In genomic region chr12:121530600-121531355, GRCh38 we compare ENCODE assay signal across 8 cellular contexts. TPM values are rescaled to one million over a fixed set of nuclear protein-coding genes. Genes with fewer than 3 reads are reported as not detected.
DNase-seq lines count a peak whose midpoint lies in the region; ATAC-seq and TF ChIP-seq lines count a peak whose summit lies in the region.

No MANE protein-coding gene starts in this region.

- H3K27ac ChIP-seq in mammary epithelial cell (ENCODE audit: insufficient read depth, low read depth, low read length) (no peak overlapping the region), RWPE1 (peak overlapping the region; percentile 44), right atrium auricular region (peak overlapping the region; percentile 23 to 45)

- CTCF ChIA-PET in MCF 10A (lab: Yijun Ruan, JAX) (no interaction called here), mammary epithelial cell (lab: Charles Lee; ENCODE audit: low non-redundant PET) (no interaction called here), RWPE1 (lab: Yijun Ruan, JAX) (interaction anchor here (1.0 kb wide), 1 partner anchor 37 kb away, joined by 3 read pairs; no protein-coding TSS in a partner anchor)
- CTCF ChIA-PET in activated naive CD4-positive, alpha-beta T cell treated with anti-CD3 and anti-CD28 coated beads for 36 hours (lab: Charles Lee) = interaction anchor here (0.5 to 1.2 kb wide), 2 partner anchors 34 to 93 kb away, joined by 4 to 5 read pairs; no protein-coding TSS in a partner anchor

- H3K36me3 Mint-ChIP-seq in MCF 10A (ENCODE audit: insufficient read depth, unreplicated experiment) = no peaks in the 10 kb centered on the region
- peaks cover 3% of the 10 kb centered on the region for H3K36me3 Mint-ChIP-seq in activated naive CD4-positive, alpha-beta T cell treated with anti-CD3 and anti-CD28 coated beads for 36 hours (ENCODE audit: low read depth)

- no peaks in the 10 kb centered on the region for H3K27me3 ChIP-seq in mammary epithelial cell (ENCODE audit: insufficient read depth, low read length)
- H3K27me3 ChIP-seq in right atrium auricular region = no peaks in the 10 kb centered on the region

- no peaks in the 10 kb centered on the region for H3K27me3 Mint-ChIP-seq in MCF 10A (ENCODE audit: insufficient read depth, unreplicated experiment)
- no peaks in the 10 kb centered on the region for H3K27me3 Mint-ChIP-seq in activated naive CD4-positive, alpha-beta T cell treated with anti-CD3 and anti-CD28 coated beads for 36 hours (ENCODE audit: low read depth)

- H3K36me3 ChIP-seq in mammary epithelial cell (ENCODE audit: insufficient read depth, low read length) (no peaks in the 10 kb centered on the region), right atrium auricular region (no peaks in the 10 kb centered on the region)

- DNase-seq in MCF 10A (ENCODE audit: unreplicated experiment) (peak; percentile 32), mammary epithelial cell (no peak), RWPE1 (ENCODE audit: low spot score) (no peak), right atrium auricular region (ENCODE audit: low spot score) (peak; percentile 90), NCI-H345 (lab: John Stamatoyannopoulos, UW) (no peak)
- peak; percentile 79 for DNase-seq in activated naive CD4-positive, alpha-beta T cell treated with anti-CD3 and anti-CD28 coated beads for 36 hours
- DNase-seq in stimulated activated CD4-positive, alpha-beta T cell treated with anti-CD3 and anti-CD28 coated beads, Interleukin-2, amount 100 ng/mL, for 24 hours = peak; percentile 68 to 69

- no peaks in the 10 kb centered on the region for H3K79me2 ChIP-seq in mammary epithelial cell (ENCODE audit: insufficient read depth, low read length)

- no TSS peak for BruUV-seq in MCF 10A (replicated peaks; lab: Mats Ljungman, UMichigan)
- BruUV-seq in mammary epithelial cell (replicated peaks; lab: Mats Ljungman, UMichigan) = no TSS peak

- intact Hi-C loops in MCF 10A (cut with micrococcal nuclease) (no loop called here), mammary epithelial cell (cut with micrococcal nuclease) (no loop called here)
- intact Hi-C loops in activated naive CD4-positive, alpha-beta T cell treated with anti-CD3 and anti-CD28 coated beads for 36 hours (cut with micrococcal nuclease) = no loop called here

- H2AFZ ChIP-seq in mammary epithelial cell (ENCODE audit: low read depth, low read length) = no peak overlapping the region

- peaks cover 6% of the 10 kb centered on the region for H3K4me1 Mint-ChIP-seq in MCF 10A (ENCODE audit: insufficient read depth, unreplicated experiment)
- H3K4me1 Mint-ChIP-seq in activated naive CD4-positive, alpha-beta T cell treated with anti-CD3 and anti-CD28 coated beads for 36 hours (ENCODE audit: low read depth) = peaks cover 50% of the 10 kb centered on the region

- no peaks in the 10 kb centered on the region for H4K20me1 ChIP-seq in mammary epithelial cell (ENCODE audit: insufficient read depth, low read length)

- H3K9me3 ChIP-seq in mammary epithelial cell (replicated peaks; ENCODE audit: insufficient read depth, low read length) (no peaks in the 10 kb centered on the region), right atrium auricular region (no peaks in the 10 kb centered on the region)

- no peak overlapping the region for H3K4me2 ChIP-seq in mammary epithelial cell (ENCODE audit: insufficient read depth, low read depth, low read length)

- H3K4me3 ChIP-seq in mammary epithelial cell (replicated peaks in 1 of 3; ENCODE audit: insufficient read depth in 1 of 3, low read depth in 2 of 3, low read length in 3 of 3) (no peak overlapping the region), right atrium auricular region (no peak overlapping the region)

- in situ Hi-C loops in mammary epithelial cell (cut with MboI; ENCODE audit: low sequenced_read_pairs in 2 of 2) = no loop called here

- H3K4me1 ChIP-seq in mammary epithelial cell (ENCODE audit: insufficient read depth, low read length) = no peaks in the 10 kb centered on the region
- peaks cover 0 to 31% of the 10 kb centered on the region in 2 donors for H3K4me1 ChIP-seq in right atrium auricular region

- no peak overlapping the region for H3K9ac ChIP-seq in mammary epithelial cell (ENCODE audit: insufficient read depth, low read length)

- POLR2A ChIA-PET in MCF 10A (lab: Yijun Ruan, JAX) = no interaction called here
- POLR2A ChIA-PET in RWPE1 (lab: Yijun Ruan, JAX; ENCODE audit: low non-redundant PET) = no interaction called here

- H3K4me3 Mint-ChIP-seq in MCF 10A (ENCODE audit: unreplicated experiment) = no peak overlapping the region
- no peak overlapping the region for H3K4me3 Mint-ChIP-seq in activated naive CD4-positive, alpha-beta T cell treated with anti-CD3 and anti-CD28 coated beads for 36 hours

- dilution Hi-C loops in mammary epithelial cell (cut with HindIII; ENCODE audit: low sequenced_read_pairs) = loop anchor here (5.0 kb wide), 1 partner anchor 87 kb away; no protein-coding TSS in a partner anchor

- no peaks in the 10 kb centered on the region for H3K9me3 Mint-ChIP-seq in MCF 10A (ENCODE audit: unreplicated experiment)
- no peaks in the 10 kb centered on the region for H3K9me3 Mint-ChIP-seq in activated naive CD4-positive, alpha-beta T cell treated with anti-CD3 and anti-CD28 coated beads for 36 hours

- TF ChIP-seq CTCF in MCF 10A (IDR thresholded peaks at IDR 0.05; ENCODE audit: unreplicated experiment) (no peak), mammary epithelial cell (conservative IDR thresholded peaks at IDR 0.05 in 1 of 2, IDR thresholded peaks at IDR 0.05 in 1 of 2; ENCODE audit: extremely low read depth in 1 of 2, insufficient read depth in 1 of 2, low read depth in 1 of 2, low read length in 2 of 2) (no peak), RWPE1 (conservative IDR thresholded peaks at IDR 0.05; ENCODE audit: low read depth) (no peak), right atrium auricular region (IDR thresholded peaks at IDR 0.05) (no peak)

- 83% methylated on average over 5 of the region's 6 CpGs for WGBS in mammary epithelial cell (ENCODE audit: low coverage, missing lambda C conversion rate)

- ATAC-seq in GM21447 (IDR thresholded peaks at IDR 0.05; ENCODE audit: unreplicated experiment) = no peak

- H3K27ac Mint-ChIP-seq in MCF 10A (ENCODE audit: low read depth, unreplicated experiment) = no peak overlapping the region
- peak overlapping the region; percentile 82 for H3K27ac Mint-ChIP-seq in activated naive CD4-positive, alpha-beta T cell treated with anti-CD3 and anti-CD28 coated beads for 36 hours

RNA-seq across cellular contexts. Expression of gene KDM2B, which starts 50.0 kb away (rescaled TPM):
- 15.5 and 19.5 TPM in 2 replicates for total RNA-seq in MCF 10A (2022)
- 10 to 100 TPM; 18.3 to 21.7 TPM for total RNA-seq in mammary epithelial cell
- polyA plus RNA-seq in mammary epithelial cell = 14.3 TPM
- 20.8 TPM for polyA minus RNA-seq in mammary epithelial cell
- 10 to 100 TPM; 22.7 to 23.8 TPM for total RNA-seq in activated naive CD4-positive, alpha-beta T cell treated with anti-CD3 and anti-CD28 coated beads for 36 hours
- total RNA-seq in right atrium auricular region = 10 to 100 TPM in 1 of 2 donors, 1 to 10 TPM in 1; 9.5 to 10.8 TPM

Comparison
In these comparisons a context has a peak if more than half of its experiments do, and no peak if none do; other contexts are left out.
1. DNase-seq: peak in MCF 10A (single experiment), activated naive CD4-positive, alpha-beta T cell treated with anti-CD3 and anti-CD28 coated beads for 36 hours (single experiment), right atrium auricular region (single experiment) and stimulated activated CD4-positive, alpha-beta T cell treated with anti-CD3 and anti-CD28 coated beads, Interleukin-2, amount 100 ng/mL, for 24 hours (2 of 2); none in mammary epithelial cell (single experiment), RWPE1 (single experiment) and NCI-H345 (single experiment).
2. CTCF ChIA-PET loops: an anchor here in RWPE1 (1.0 kb wide) and activated naive CD4-positive, alpha-beta T cell treated with anti-CD3 and anti-CD28 coated beads for 36 hours (0.5 to 1.2 kb wide); none called in MCF 10A and mammary epithelial cell.